ENCODE assay signal across 25 cellular contexts in genomic region chr1:177219458-177220390, GRCh38. TPM values are rescaled to one million over a fixed set of nuclear protein-coding genes. Genes with fewer than 3 reads are reported as not detected.
A peak's percentile ranks its signal among the peaks of the same experiment; 100 is the strongest.
DNase-seq lines count a peak whose midpoint lies in the region; ATAC-seq and TF ChIP-seq lines count a peak whose summit lies in the region.
"Had no signal": no experiment of that assay in that cellular context is flagged by ENCODE, and none has a peak within 500 bp of the region (broad histone marks: within the 10 kb centered on the region; RNA-seq: fewer than 3 reads in every experiment).

No MANE protein-coding gene starts in this region.

- H3K27me3 ChIP-seq in WERI-Rb-1 (ENCODE audit: insufficient read depth, low read depth, severe bottlenecking): no peaks in the 10 kb centered on the region
- H3K27me3 ChIP-seq in uterus: no peaks in the 10 kb centered on the region
- H3K27me3 ChIP-seq: body of pancreas, upper lobe of left lung had no signal

- no peak overlapping the region for H3K27ac ChIP-seq in HEK293 (ENCODE audit: extremely low read depth, low read depth, low read length)
- no peak overlapping the region for H3K27ac ChIP-seq in WERI-Rb-1
- H3K27ac ChIP-seq in uterus: no peak overlapping the region
- H3K27ac ChIP-seq: body of pancreas, upper lobe of left lung had no signal

- H3K36me3 ChIP-seq in HEK293 (ENCODE audit: control insufficient read depth in 2 of 2, insufficient read depth in 1 of 2, low read length in 2 of 2) (no peaks in the 10 kb centered on the region), WERI-Rb-1 (no peaks in the 10 kb centered on the region), uterus (no peaks in the 10 kb centered on the region)
- H3K36me3 ChIP-seq: upper lobe of left lung had no signal

- CTCF ChIA-PET in HEK293 (lab: Yijun Ruan, JAX) (no interaction called here), T-cell (lab: Charles Lee) (no interaction called here)

- H3K4me1 ChIP-seq in HEK293 (ENCODE audit: control insufficient read depth, insufficient read depth, low read length) (no peaks in the 10 kb centered on the region), uterus (no peaks in the 10 kb centered on the region)
- H3K4me1 ChIP-seq: body of pancreas, upper lobe of left lung had no signal

- H3K4me3 ChIP-seq in HEK293 (ENCODE audit: low read depth, low read length) (no peak overlapping the region), WERI-Rb-1 (ENCODE audit: low read depth, low read length) (no peak overlapping the region), uterus (no peak overlapping the region)
- H3K4me3 ChIP-seq: body of pancreas, upper lobe of left lung had no signal

- ATAC-seq in left lobe of liver (peak; percentile 72), T-cell (replicated peaks in 1 of 4) (no peak)
- ATAC-seq: activated T-helper 17 cell treated with anti-CD3 and anti-CD28 coated beads, Interleukin-2, amount 50 U/mL, for 72 hours; body of pancreas; stimulated activated naive CD8-positive, alpha-beta T cell treated with anti-CD3 and anti-CD28 coated beads, Interleukin-15, amount 100 ng/mL, for 72 hours had no signal

- intact Hi-C loops in uterus (cut with DNase I; ENCODE audit: low total_unique reads): no loop called here

- H3K4me3 Mint-ChIP-seq in glutamatergic neuron (ENCODE audit: unreplicated experiment) (no peak overlapping the region), T-cell (no peak overlapping the region)
- H3K4me3 Mint-ChIP-seq: activated CD4-positive, alpha-beta T cell treated with anti-CD3 and anti-CD28 coated beads, Interleukin-2, amount 10 ng/mL, durations not matched to agents 7 days and 5 days; activated naive CD8-positive, alpha-beta T cell treated with anti-CD3 and anti-CD28 coated beads for 36 hours; activated T-helper 17 cell treated with anti-CD3 and anti-CD28 coated beads, Interleukin-2, amount 50 U/mL, for 72 hours; CD4-positive, alpha-beta memory T cell; stimulated activated naive CD8-positive, alpha-beta T cell treated with anti-CD3 and anti-CD28 coated beads, Interleukin-15, amount 100 ng/mL, for 72 hours had no signal

- DNase-seq in COLO668 (lab: John Stamatoyannopoulos, UW; ENCODE audit: unreplicated experiment) (peak; percentile 63), WERI-Rb-1 (peak; percentile 69), left lobe of liver (ENCODE audit: low spot score) (peak; percentile 51), uterus (no peak), glutamatergic neuron (no peak), T-cell (no peak)
- DNase-seq in activated CD8-positive, alpha-beta memory T cell treated with anti-CD3 and anti-CD28 coated beads, Interleukin-2, amount 50 U/mL, for 4 hours: no peak
- DNase-seq: activated CD4-positive, alpha-beta T cell treated with anti-CD3 and anti-CD28 coated beads, Interleukin-2, amount 10 ng/mL, durations not matched to agents 7 days and 5 days; activated naive CD8-positive, alpha-beta T cell treated with anti-CD3 and anti-CD28 coated beads for 36 hours; body of pancreas; CD4-positive, alpha-beta memory T cell; cortex of kidney; DMS79; foreskin melanocyte; kidney glomerular epithelial cell; midbrain; NCI-H1105; NCI-H2081; SHP77 treated with DMSO at 0.1 percent for 48 hours; stimulated activated CD4-positive, alpha-beta T cell treated with anti-CD3 and anti-CD28 coated beads, Interleukin-4, amount 100 ng/mL, for 4 hours; stimulated activated naive CD8-positive, alpha-beta T cell treated with anti-CD3 and anti-CD28 coated beads, Interleukin-15, amount 100 ng/mL, for 72 hours; T-helper 1 cell; upper lobe of left lung had no signal

- TF ChIP-seq CTCF in HEK293 (tag by site-specific recombination; IDR thresholded peaks at IDR 0.05): no peak
- TF ChIP-seq CTCF in WERI-Rb-1 (IDR thresholded peaks at IDR 0.05; ENCODE audit: low read depth, low read length): no peak
- no peak for TF ChIP-seq CTCF in uterus (IDR thresholded peaks at IDR 0.05)
- TF ChIP-seq CTCF in glutamatergic neuron (IDR thresholded peaks at IDR 0.05; ENCODE audit: partially characterized antibody, unreplicated experiment): no peak

- no peaks in the 10 kb centered on the region for H3K9me3 ChIP-seq in HEK293 (ENCODE audit: control insufficient read depth, insufficient read depth, low read depth, low read length)
- H3K9me3 ChIP-seq in WERI-Rb-1 (ENCODE audit: severe bottlenecking): peaks cover 4% of the 10 kb centered on the region
- H3K9me3 ChIP-seq in uterus: peaks cover 0 to 8% of the 10 kb centered on the region in 2 donors
- H3K9me3 ChIP-seq: body of pancreas had no signal

- H3K27ac Mint-ChIP-seq in glutamatergic neuron (ENCODE audit: unreplicated experiment) (no peak overlapping the region), T-cell (no peak overlapping the region)
- H3K27ac Mint-ChIP-seq: activated CD4-positive, alpha-beta T cell treated with anti-CD3 and anti-CD28 coated beads, Interleukin-2, amount 10 ng/mL, durations not matched to agents 7 days and 5 days; activated naive CD8-positive, alpha-beta T cell treated with anti-CD3 and anti-CD28 coated beads for 36 hours; activated T-helper 17 cell treated with anti-CD3 and anti-CD28 coated beads, Interleukin-2, amount 50 U/mL, for 72 hours; CD4-positive, alpha-beta memory T cell; stimulated activated naive CD8-positive, alpha-beta T cell treated with anti-CD3 and anti-CD28 coated beads, Interleukin-15, amount 100 ng/mL, for 72 hours had no signal

- no peak for TF ChIP-seq POLR2A in uterus (IDR thresholded peaks at IDR 0.05)

- no peaks in the 10 kb centered on the region for H3K27me3 Mint-ChIP-seq in glutamatergic neuron (ENCODE audit: unreplicated experiment)
- H3K27me3 Mint-ChIP-seq in T-cell: no peaks in the 10 kb centered on the region
- H3K27me3 Mint-ChIP-seq: activated CD4-positive, alpha-beta T cell treated with anti-CD3 and anti-CD28 coated beads, Interleukin-2, amount 10 ng/mL, durations not matched to agents 7 days and 5 days; activated naive CD8-positive, alpha-beta T cell treated with anti-CD3 and anti-CD28 coated beads for 36 hours; activated T-helper 17 cell treated with anti-CD3 and anti-CD28 coated beads, Interleukin-2, amount 50 U/mL, for 72 hours; CD4-positive, alpha-beta memory T cell; stimulated activated naive CD8-positive, alpha-beta T cell treated with anti-CD3 and anti-CD28 coated beads, Interleukin-15, amount 100 ng/mL, for 72 hours had no signal

- H3K36me3 Mint-ChIP-seq in glutamatergic neuron (ENCODE audit: unreplicated experiment): peaks cover 8% of the 10 kb centered on the region
- no peaks in the 10 kb centered on the region for H3K36me3 Mint-ChIP-seq in T-cell
- H3K36me3 Mint-ChIP-seq: activated naive CD8-positive, alpha-beta T cell treated with anti-CD3 and anti-CD28 coated beads for 36 hours; CD4-positive, alpha-beta memory T cell had no signal

- POLR2A ChIA-PET in HEK293 (lab: Yijun Ruan, JAX): no interaction called here
- POLR2A ChIA-PET in T-cell (lab: Charles Lee): no interaction called here

- H3K4me1 Mint-ChIP-seq in glutamatergic neuron (ENCODE audit: low read depth, unreplicated experiment) (no peaks in the 10 kb centered on the region), T-cell (no peaks in the 10 kb centered on the region)
- H3K4me1 Mint-ChIP-seq: activated CD4-positive, alpha-beta T cell treated with anti-CD3 and anti-CD28 coated beads, Interleukin-2, amount 10 ng/mL, durations not matched to agents 7 days and 5 days; activated naive CD8-positive, alpha-beta T cell treated with anti-CD3 and anti-CD28 coated beads for 36 hours; activated T-helper 17 cell treated with anti-CD3 and anti-CD28 coated beads, Interleukin-2, amount 50 U/mL, for 72 hours; CD4-positive, alpha-beta memory T cell; stimulated activated naive CD8-positive, alpha-beta T cell treated with anti-CD3 and anti-CD28 coated beads, Interleukin-15, amount 100 ng/mL, for 72 hours had no signal

- peaks cover 8% of the 10 kb centered on the region for H3K9me3 Mint-ChIP-seq in glutamatergic neuron (ENCODE audit: unreplicated experiment)
- peaks cover 9 to 31% (median 15%) of the 10 kb centered on the region in 3 donors for H3K9me3 Mint-ChIP-seq in T-cell
- H3K9me3 Mint-ChIP-seq: activated T-helper 17 cell treated with anti-CD3 and anti-CD28 coated beads, Interleukin-2, amount 50 U/mL, for 72 hours had no signal

TF ChIP-seq in HEK293, 187 proteins besides CTCF, POLR2A, EP300 and RAD21 (continues in another document):
- TF ChIP-seq KLF17 (tag by site-specific recombination; IDR thresholded peaks at IDR 0.05) (0 out of 2 replicates have a peak, but pooled peaks have one; percentile 39), ZNF366 (tag by site-specific recombination; conservative IDR thresholded peaks at IDR 0.05) (no peak), KLF1 (tag by site-specific recombination; IDR thresholded peaks at IDR 0.05) (peak; percentile 82)

RNA-seq across cellular contexts. Expression of gene BRINP2, which starts 49.0 kb away (rescaled TPM):
- total RNA-seq in left lobe of liver (0.23 TPM), uterus (1 to 10 TPM in 1 of 4 donors, under 1 TPM in 1, not detected in 2; 0.18 to 5.7 TPM), glutamatergic neuron (ENCODE audit: unreplicated experiment) (1.7 TPM), T-cell (under 1 TPM in 1 of 5 donors, not detected in 4; 0.06 TPM)
- total RNA-seq: activated CD4-positive, alpha-beta T cell treated with anti-CD3 and anti-CD28 coated beads, Interleukin-2, amount 10 ng/mL, durations not matched to agents 7 days and 5 days; activated naive CD8-positive, alpha-beta T cell treated with anti-CD3 and anti-CD28 coated beads for 36 hours; activated T-helper 17 cell treated with anti-CD3 and anti-CD28 coated beads, Interleukin-2, amount 50 U/mL, for 72 hours; body of pancreas; CD4-positive, alpha-beta memory T cell had no signal

RNA-seq across cellular contexts. Expression of gene ASTN1, which starts 55.2 kb away (rescaled TPM):
- total RNA-seq in left lobe of liver: 0.18 TPM
- 10 to 100 TPM in 1 of 4 donors, 1 to 10 TPM in 2, under 1 TPM in 1; 0.29 to 42.7 (median 2.5) TPM for total RNA-seq in uterus
- 7.7 TPM for total RNA-seq in glutamatergic neuron (ENCODE audit: unreplicated experiment)
- under 1 TPM in 1 of 5 donors, not detected in 4; 0.06 TPM for total RNA-seq in T-cell
- total RNA-seq: activated CD4-positive, alpha-beta T cell treated with anti-CD3 and anti-CD28 coated beads, Interleukin-2, amount 10 ng/mL, durations not matched to agents 7 days and 5 days; activated naive CD8-positive, alpha-beta T cell treated with anti-CD3 and anti-CD28 coated beads for 36 hours; activated T-helper 17 cell treated with anti-CD3 and anti-CD28 coated beads, Interleukin-2, amount 50 U/mL, for 72 hours; CD4-positive, alpha-beta memory T cell had no signal

Comparison
In these comparisons a context has a peak if more than half of its experiments do, and no peak if none do; other contexts are left out.
1. DNase-seq: peak in COLO668 (single experiment), WERI-Rb-1 (single experiment) and left lobe of liver (single experiment); none in activated CD8-positive, alpha-beta memory T cell treated with anti-CD3 and anti-CD28 coated beads, Interleukin-2, amount 50 U/mL, for 4 hours (single experiment), uterus (0 of 2), glutamatergic neuron (single experiment) and T-cell (0 of 34).